In the genomic region with DNA sequence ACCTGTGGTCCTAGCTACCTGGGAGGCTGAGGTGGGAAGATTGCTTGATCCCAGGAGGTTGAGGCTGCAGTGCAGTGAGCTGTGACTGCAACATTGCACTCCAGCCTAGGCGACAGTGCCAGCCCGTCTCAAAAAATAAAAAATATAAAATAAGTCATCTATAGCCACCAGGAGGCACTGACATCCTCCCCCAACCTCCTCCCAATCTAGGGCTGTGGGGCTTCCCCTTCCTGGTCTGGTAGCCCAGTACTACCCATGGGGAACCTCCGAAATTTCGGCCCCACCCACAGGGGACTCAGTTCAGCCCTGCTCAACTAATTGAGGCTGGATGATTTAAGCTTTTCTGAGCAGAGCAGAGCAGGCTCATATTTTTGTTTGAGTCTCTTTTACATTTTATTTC, we compare ENCODE assay signal across 9 cellular contexts. TPM values are rescaled to one million over a fixed set of nuclear protein-coding genes. Genes with fewer than 3 reads are reported as not detected.
DNase-seq lines count a peak whose midpoint lies in the region; ATAC-seq and TF ChIP-seq lines count a peak whose summit lies in the region.
"Had no signal": no experiment of that assay in that cellular context is flagged by ENCODE, and none has a peak within 500 bp of the region (broad histone marks: within the 10 kb centered on the region; RNA-seq: fewer than 3 reads in every experiment).

No MANE protein-coding gene starts in this region.

- intact Hi-C loops in activated CD4-positive, alpha-beta memory T cell treated with anti-CD3 and anti-CD28 coated beads for 36 hours (cut with micrococcal nuclease) = loop anchor here (1.0 to 2.0 kb wide), 3 partner anchors 28 to 168 kb away; no protein-coding TSS in a partner anchor
- intact Hi-C loops in heart left ventricle (cut with DNase I) = loop anchor here in 2 of 10 donors (5.0 kb wide), 2 partner anchors 34 to 71 kb away; no protein-coding TSS in a partner anchor

- no peaks in the 10 kb centered on the region for H3K9me3 ChIP-seq in heart left ventricle

- H3K4me1 Mint-ChIP-seq in activated CD4-positive, alpha-beta memory T cell treated with anti-CD3 and anti-CD28 coated beads for 36 hours (ENCODE audit: low read depth) = peaks cover 35% of the 10 kb centered on the region

- peak overlapping the region; percentile 64 for H3K27ac Mint-ChIP-seq in activated CD4-positive, alpha-beta memory T cell treated with anti-CD3 and anti-CD28 coated beads for 36 hours
- H3K27ac Mint-ChIP-seq: brain had no signal

- CTCF ChIA-PET in activated CD4-positive, alpha-beta memory T cell treated with anti-CD3 and anti-CD28 coated beads for 36 hours (lab: Charles Lee) = interaction anchor here (0.6 to 13.1 kb wide), 15 partner anchors 11 to 72 kb away, joined by 3 to 266 read pairs (median 3); partner anchors contain the start of gene HCFC1R1

- H3K36me3 Mint-ChIP-seq in activated CD4-positive, alpha-beta memory T cell treated with anti-CD3 and anti-CD28 coated beads for 36 hours = no peaks in the 10 kb centered on the region
- H3K36me3 Mint-ChIP-seq: brain had no signal

- peak overlapping the region in 1 of 12 donors; percentile 32 for H3K27ac ChIP-seq in heart left ventricle

- WGBS in heart left ventricle, 4 donors = 29 to 38% (median 31%) methylated on average over 4 of the region's 4 CpGs

- in situ Hi-C loops in KBM-7 (cut with MboI; ENCODE audit: low pct_unique_long_range_greater_than_20kb, low sequenced_read_pairs) = no loop called here

- H3K4me3 Mint-ChIP-seq in activated CD4-positive, alpha-beta memory T cell treated with anti-CD3 and anti-CD28 coated beads for 36 hours = no peak overlapping the region
- H3K4me3 Mint-ChIP-seq: brain had no signal

- no peak for DNase-seq in AG09319 (ENCODE audit: extremely low read depth, low read depth)
- DNase-seq in KBM-7 = peak; percentile 88
- peak; percentile 81 for DNase-seq in activated CD4-positive, alpha-beta memory T cell treated with anti-CD3 and anti-CD28 coated beads for 36 hours
- peak in 1 of 5 donors; percentile 57 for DNase-seq in heart left ventricle
- DNase-seq in putamen (ENCODE audit: low spot score) = no peak
- no peak for DNase-seq in SW 1271 (lab: John Stamatoyannopoulos, UW)

- TF ChIP-seq CTCF in AG09319 (IDR thresholded peaks at IDR 0.05; ENCODE audit: low read depth, low read length) (peak; percentile 21), heart left ventricle (IDR thresholded peaks at IDR 0.05) (peak in 8 of 12 donors; percentile 13 to 38 (median 19))

- peaks cover 5 to 27% (median 14%) of the 10 kb centered on the region in 12 donors for H3K4me1 ChIP-seq in heart left ventricle

- POLR2A ChIA-PET in activated CD4-positive, alpha-beta memory T cell treated with anti-CD3 and anti-CD28 coated beads for 36 hours (lab: Charles Lee) = interaction anchor here (0.9 to 1.3 kb wide), 5 partner anchors 10 to 54 kb away, joined by 3 to 5 read pairs (median 4); partner anchors contain the start of gene IL32

- H3K36me3 ChIP-seq in heart left ventricle = no peaks in the 10 kb centered on the region

- no peaks in the 10 kb centered on the region for H3K27me3 Mint-ChIP-seq in activated CD4-positive, alpha-beta memory T cell treated with anti-CD3 and anti-CD28 coated beads for 36 hours

- ATAC-seq in GM19035 (IDR thresholded peaks at IDR 0.05; ENCODE audit: unreplicated experiment) = peak; percentile 57
- peak in 2 of 4 donors; percentile 23 to 33 for ATAC-seq in heart left ventricle
- ATAC-seq in HG03139 (IDR thresholded peaks at IDR 0.05; ENCODE audit: unreplicated experiment) = no peak

- no peak overlapping the region for H3K4me3 ChIP-seq in heart left ventricle

- H3K9me3 Mint-ChIP-seq in activated CD4-positive, alpha-beta memory T cell treated with anti-CD3 and anti-CD28 coated beads for 36 hours = no peaks in the 10 kb centered on the region

- TF ChIP-seq POLR2A in heart left ventricle (IDR thresholded peaks at IDR 0.05) = no peak

- H3K27me3 ChIP-seq in heart left ventricle = peaks cover 0 to 11% (median 0%) of the 10 kb centered on the region in 9 donors

RNA-seq across cellular contexts. Expression of gene ZSCAN10, which starts 3.2 kb away (rescaled TPM):
- under 1 TPM in 1 of 2 experiments, not detected in 1; 0.19 TPM for total RNA-seq in activated CD4-positive, alpha-beta memory T cell treated with anti-CD3 and anti-CD28 coated beads for 36 hours
- total RNA-seq in heart left ventricle = not detected
- not detected for polyA plus RNA-seq in heart left ventricle

RNA-seq across cellular contexts. Expression of gene ZNF205, which starts 16.5 kb away (rescaled TPM):
- under 1 TPM in 1 of 2 experiments, not detected in 1; 0.21 TPM for total RNA-seq in activated CD4-positive, alpha-beta memory T cell treated with anti-CD3 and anti-CD28 coated beads for 36 hours
- total RNA-seq in heart left ventricle = 10 to 100 TPM in 2 of 9 donors, 1 to 10 TPM in 7; 7.4 to 19.8 (median 8.1) TPM
- polyA plus RNA-seq in heart left ventricle = 10 to 100 TPM; 13.9 to 17.0 TPM

RNA-seq across cellular contexts. Expression of gene IL32, which starts 30.4 kb away (rescaled TPM):
- 1,000 to 10,000 TPM; 2,504 to 2,532 TPM for total RNA-seq in activated CD4-positive, alpha-beta memory T cell treated with anti-CD3 and anti-CD28 coated beads for 36 hours
- 100 to 1,000 TPM in 1 of 9 donors, 10 to 100 TPM in 8; 20.6 to 241 (median 48.9) TPM for total RNA-seq in heart left ventricle
- polyA plus RNA-seq in heart left ventricle = 10 to 100 TPM; 60.2 to 63.4 TPM

RNA-seq across cellular contexts. Expression of gene ZNF213, which starts 39.0 kb away (rescaled TPM):
- total RNA-seq in activated CD4-positive, alpha-beta memory T cell treated with anti-CD3 and anti-CD28 coated beads for 36 hours = 1 to 10 TPM; 9.0 TPM
- 10 to 100 TPM in 2 of 9 donors, 1 to 10 TPM in 7; 6.7 to 14.3 (median 8.2) TPM for total RNA-seq in heart left ventricle
- polyA plus RNA-seq in heart left ventricle = 10 to 100 TPM in 1 of 2 donors, 1 to 10 TPM in 1; 8.7 to 14.2 TPM

RNA-seq across cellular contexts. Expression of gene MMP25, which starts 49.5 kb away (rescaled TPM):
- 1 to 10 TPM; 2.2 TPM for total RNA-seq in activated CD4-positive, alpha-beta memory T cell treated with anti-CD3 and anti-CD28 coated beads for 36 hours
- 1 to 10 TPM in 3 of 9 donors, under 1 TPM in 6; 0.32 to 3.0 (median 0.90) TPM for total RNA-seq in heart left ventricle
- polyA plus RNA-seq in heart left ventricle = 1 to 10 TPM in 1 of 2 donors, under 1 TPM in 1; 0.97 to 1.3 TPM

Comparison
In these comparisons a context has a peak if more than half of its experiments do, and no peak if none do; other contexts are left out.
1. DNase-seq: peak in KBM-7 (single experiment) and activated CD4-positive, alpha-beta memory T cell treated with anti-CD3 and anti-CD28 coated beads for 36 hours (single experiment); none in AG09319 (single experiment), putamen (single experiment) and SW 1271 (0 of 2).
2. RNA of gene ZNF205, which starts 16.5 kb away (total RNA-seq): 7.4 to 19.8 TPM in heart left ventricle; 0.21 TPM in activated CD4-positive, alpha-beta memory T cell treated with anti-CD3 and anti-CD28 coated beads for 36 hours; every median in the first group is over 4 times any median in the second.
3. RNA of gene IL32, which starts 30.4 kb away (total RNA-seq): 2,504 to 2,532 TPM in activated CD4-positive, alpha-beta memory T cell treated with anti-CD3 and anti-CD28 coated beads for 36 hours; 20.6 to 241 TPM in heart left ventricle; every median in the first group is over 10 times any median in the second.